In genomic region chr13:91361755-91362271, GRCh38 we compare ENCODE assay signal across 18 cellular contexts. TPM values are rescaled to one million over a fixed set of nuclear protein-coding genes. Genes with fewer than 3 reads are reported as not detected.
"Had no signal": no experiment of that assay in that cellular context is flagged by ENCODE, and none has a peak within 500 bp of the region (broad histone marks: within the 10 kb centered on the region; RNA-seq: fewer than 3 reads in every experiment).

No MANE protein-coding gene starts in this region.

- H3K36me3 ChIP-seq: breast epithelium, thyroid gland had no signal

- H3K27ac ChIP-seq: breast epithelium, epithelial cell of prostate, lower lobe of right lung, thyroid gland had no signal

- ATAC-seq: activated CD8-positive, alpha-beta T cell treated with anti-CD3 and anti-CD28 coated beads for 36 hours; stimulated activated naive B cell treated with anti-CD40 and anti-IgM and Interleukin-4, amounts not matched to agents 10 μg/mL and 1 μg/mL and 100 μg/mL, for 72 hours had no signal

- H3K27me3 ChIP-seq: breast epithelium, thyroid gland had no signal

- H3K4me3 ChIP-seq: breast epithelium, lower lobe of right lung, thyroid gland had no signal

- DNase-seq: activated B cell treated with CpG ODN at 0.5 μM for 24 hours; activated CD4-positive, alpha-beta T cell treated with anti-CD3 and anti-CD28 coated beads for 48 hours; activated CD8-positive, alpha-beta memory T cell treated with anti-CD3 and anti-CD28 coated beads, Interleukin-2, amount 50 U/mL, for 48 hours; activated CD8-positive, alpha-beta T cell treated with anti-CD3 and anti-CD28 coated beads for 36 hours; activated naive CD8-positive, alpha-beta T cell treated with anti-CD3 and anti-CD28 coated beads for 36 hours; anterior cingulate cortex; head of caudate nucleus; kidney glomerular epithelial cell; lower lobe of right lung; stimulated activated CD4-positive, alpha-beta T cell treated with anti-CD3 and anti-CD28 coated beads, Interleukin-12 subunit alpha, Interleukin-12 subunit beta, amount 100 ng/mL, for 4 hours; stimulated activated CD4-positive, alpha-beta T cell treated with anti-CD3 and anti-CD28 coated beads, Interleukin-2, amount 100 ng/mL, for 48 hours; stimulated activated naive B cell treated with anti-CD40 and anti-IgM and Interleukin-4, amounts not matched to agents 10 μg/mL and 1 μg/mL and 100 μg/mL, for 72 hours; T-helper 2 cell; thyroid gland had no signal

- H3K9me3 Mint-ChIP-seq: activated B cell treated with CpG ODN at 0.5 μM for 24 hours; activated CD8-positive, alpha-beta T cell treated with anti-CD3 and anti-CD28 coated beads for 36 hours; activated naive CD8-positive, alpha-beta T cell treated with anti-CD3 and anti-CD28 coated beads for 36 hours; activated T-helper 1 cell treated with anti-CD3 and anti-CD28 coated beads, Interleukin-12 subunit alpha, Interleukin-12 subunit beta, Interleukin-2, Interleukin-4 antibody, amounts not matched to agents 30 ng/mL and 10 ng/mL and 1 ng/mL, durations not matched to agents 14 hours and 24 hours and 36 hours; mesothelial cell of epicardium; stimulated activated naive B cell treated with anti-CD40 and anti-IgM and Interleukin-4, amounts not matched to agents 10 μg/mL and 1 μg/mL and 100 μg/mL, for 72 hours had no signal

- H3K27ac Mint-ChIP-seq: activated B cell treated with CpG ODN at 0.5 μM for 24 hours; activated CD8-positive, alpha-beta T cell treated with anti-CD3 and anti-CD28 coated beads for 36 hours; activated naive CD8-positive, alpha-beta T cell treated with anti-CD3 and anti-CD28 coated beads for 36 hours; activated T-helper 1 cell treated with anti-CD3 and anti-CD28 coated beads, Interleukin-12 subunit alpha, Interleukin-12 subunit beta, Interleukin-2, Interleukin-4 antibody, amounts not matched to agents 30 ng/mL and 10 ng/mL and 1 ng/mL, durations not matched to agents 14 hours and 24 hours and 36 hours; mesothelial cell of epicardium; stimulated activated naive B cell treated with anti-CD40 and anti-IgM and Interleukin-4, amounts not matched to agents 10 μg/mL and 1 μg/mL and 100 μg/mL, for 72 hours had no signal

- H3K4me1 Mint-ChIP-seq: activated B cell treated with CpG ODN at 0.5 μM for 24 hours had no signal

- H3K9me3 ChIP-seq: breast epithelium, lower lobe of right lung, thyroid gland had no signal

- H3K4me1 ChIP-seq: breast epithelium, thyroid gland had no signal

- H3K4me3 Mint-ChIP-seq: activated B cell treated with CpG ODN at 0.5 μM for 24 hours; activated CD8-positive, alpha-beta T cell treated with anti-CD3 and anti-CD28 coated beads for 36 hours; activated naive CD8-positive, alpha-beta T cell treated with anti-CD3 and anti-CD28 coated beads for 36 hours; activated T-helper 1 cell treated with anti-CD3 and anti-CD28 coated beads, Interleukin-12 subunit alpha, Interleukin-12 subunit beta, Interleukin-2, Interleukin-4 antibody, amounts not matched to agents 30 ng/mL and 10 ng/mL and 1 ng/mL, durations not matched to agents 14 hours and 24 hours and 36 hours; mesothelial cell of epicardium; stimulated activated naive B cell treated with anti-CD40 and anti-IgM and Interleukin-4, amounts not matched to agents 10 μg/mL and 1 μg/mL and 100 μg/mL, for 72 hours had no signal

- H3K27me3 Mint-ChIP-seq: activated B cell treated with CpG ODN at 0.5 μM for 24 hours; activated CD8-positive, alpha-beta T cell treated with anti-CD3 and anti-CD28 coated beads for 36 hours; activated naive CD8-positive, alpha-beta T cell treated with anti-CD3 and anti-CD28 coated beads for 36 hours; stimulated activated naive B cell treated with anti-CD40 and anti-IgM and Interleukin-4, amounts not matched to agents 10 μg/mL and 1 μg/mL and 100 μg/mL, for 72 hours had no signal

RNA-seq across cellular contexts. Expression of gene GPC5, which starts 36.6 kb away (rescaled TPM):
- total RNA-seq: activated T-helper 1 cell treated with anti-CD3 and anti-CD28 coated beads, Interleukin-12 subunit alpha, Interleukin-12 subunit beta, Interleukin-2, Interleukin-4 antibody, amounts not matched to agents 30 ng/mL and 10 ng/mL and 1 ng/mL, durations not matched to agents 14 hours and 24 hours and 36 hours had no signal
